ENCODE assay signal across 25 cellular contexts in the genomic region with DNA sequence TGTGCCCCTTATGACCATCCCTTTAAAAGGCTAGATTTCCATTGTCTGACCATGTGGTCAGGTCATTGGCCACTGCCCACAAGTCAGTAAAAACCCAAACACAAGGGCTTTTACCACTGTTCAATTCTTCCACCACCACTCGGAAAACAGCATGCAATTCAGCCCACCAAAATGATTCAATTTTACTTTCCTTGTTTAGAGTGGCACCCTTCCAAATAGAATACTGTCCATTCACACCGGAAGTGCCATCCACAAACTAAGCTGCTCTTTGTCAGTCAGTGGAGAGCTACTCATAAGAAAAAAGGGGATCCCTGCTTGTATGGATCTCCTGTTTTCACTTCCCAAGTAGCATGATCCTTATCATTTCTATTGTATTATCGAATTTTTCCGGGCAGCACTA.
"Had no signal": no experiment of that assay in that cellular context is flagged by ENCODE, and none has a peak within 500 bp of the region (broad histone marks: within the 10 kb centered on the region; RNA-seq: fewer than 3 reads in every experiment).

No MANE protein-coding gene starts in this region.

- FAIRE-seq: colon, islet of Langerhans had no signal

- H3K27ac ChIP-seq: dorsolateral prefrontal cortex, epithelial cell of prostate, gastrocnemius medialis, heart left ventricle, left lung, psoas muscle, sigmoid colon, stomach, thyroid gland had no signal

- H3K4me1 ChIP-seq: gastrocnemius medialis, heart left ventricle, left lung, psoas muscle, sigmoid colon, stomach, thyroid gland had no signal

- DNase-seq: dorsolateral prefrontal cortex; effector CD4-positive, alpha-beta T cell; foreskin fibroblast; gastrocnemius medialis; heart left ventricle; hippocampal formation; left cardiac atrium; left lung; mesendoderm; midbrain; naive thymus-derived CD8-positive, alpha-beta T cell; nephron progenitor cell; nucleus accumbens; psoas muscle; right cardiac atrium; sigmoid colon; stimulated activated CD4-positive, alpha-beta T cell treated with anti-CD3 and anti-CD28 coated beads, Interleukin-2, amount 100 ng/mL, for 24 hours; stimulated activated CD4-positive, alpha-beta T cell treated with anti-CD3 and anti-CD28 coated beads, Interleukin-4, amount 100 ng/mL, for 24 hours; stimulated activated naive CD4-positive, alpha-beta T cell treated with Interleukin-2 at 50 U/mL for 16 hours; stomach; thyroid gland had no signal

- H3K9me3 ChIP-seq: gastrocnemius medialis, heart left ventricle, left lung, psoas muscle, sigmoid colon, stomach, thyroid gland had no signal

- H3K27ac Mint-ChIP-seq: naive thymus-derived CD8-positive, alpha-beta T cell; nephron progenitor cell; stimulated activated effector memory CD8-positive, alpha-beta T cell treated with anti-CD3 and anti-CD28 coated beads, Interleukin-12 subunit alpha, Interleukin-12 subunit beta, amount 100 ng/mL, for 72 hours had no signal

- H3K9me3 Mint-ChIP-seq: nephron progenitor cell had no signal

- H3K36me3 Mint-ChIP-seq: naive thymus-derived CD8-positive, alpha-beta T cell; stimulated activated effector memory CD8-positive, alpha-beta T cell treated with anti-CD3 and anti-CD28 coated beads, Interleukin-12 subunit alpha, Interleukin-12 subunit beta, amount 100 ng/mL, for 72 hours had no signal

- H3K4me1 Mint-ChIP-seq: stimulated activated effector memory CD8-positive, alpha-beta T cell treated with anti-CD3 and anti-CD28 coated beads, Interleukin-12 subunit alpha, Interleukin-12 subunit beta, amount 100 ng/mL, for 72 hours had no signal

- H3K36me3 ChIP-seq: gastrocnemius medialis, heart left ventricle, left lung, sigmoid colon, stomach, thyroid gland had no signal

- H3K4me3 ChIP-seq: dorsolateral prefrontal cortex, gastrocnemius medialis, heart left ventricle, left lung, psoas muscle, sigmoid colon, stomach, thyroid gland had no signal

- H3K27me3 ChIP-seq: dorsolateral prefrontal cortex, gastrocnemius medialis, heart left ventricle, left lung, sigmoid colon, stomach, thyroid gland had no signal

- H3K4me3 Mint-ChIP-seq: naive thymus-derived CD8-positive, alpha-beta T cell; nephron progenitor cell; stimulated activated effector memory CD8-positive, alpha-beta T cell treated with anti-CD3 and anti-CD28 coated beads, Interleukin-12 subunit alpha, Interleukin-12 subunit beta, amount 100 ng/mL, for 72 hours had no signal
